ENCODE assay signal across 8 cellular contexts in genomic region chr1:48469616-48470500, GRCh38. TPM values are rescaled to one million over a fixed set of nuclear protein-coding genes. Genes with fewer than 3 reads are reported as not detected.
A peak's percentile ranks its signal among the peaks of the same experiment; 100 is the strongest.
DNase-seq lines count a peak whose midpoint lies in the region; ATAC-seq and TF ChIP-seq lines count a peak whose summit lies in the region.

No MANE protein-coding gene starts in this region.

- H3K27me3 ChIP-seq in BLaER1 (no peaks in the 10 kb centered on the region), SJCRH30 (no peaks in the 10 kb centered on the region)

- no peaks in the 10 kb centered on the region for H4K20me1 ChIP-seq in BLaER1

- peaks cover 13 to 17% of the 10 kb centered on the region in 2 donors for H3K4me1 Mint-ChIP-seq in effector memory CD8-positive, alpha-beta T cell (ENCODE audit: low read depth in 2 of 2)
- H3K4me1 Mint-ChIP-seq in type B pancreatic cell (ENCODE audit: unreplicated experiment) = peaks cover 19% of the 10 kb centered on the region

- H3K9ac ChIP-seq in BLaER1 = no peak overlapping the region

- peaks cover 7% of the 10 kb centered on the region for H3K36me3 Mint-ChIP-seq in effector memory CD8-positive, alpha-beta T cell (ENCODE audit: insufficient read depth)
- peaks cover 3% of the 10 kb centered on the region for H3K36me3 Mint-ChIP-seq in type B pancreatic cell

- peak overlapping the region; percentile 80 to 89 for H3K4me3 Mint-ChIP-seq in effector memory CD8-positive, alpha-beta T cell
- H3K4me3 Mint-ChIP-seq in type B pancreatic cell = peak overlapping the region; percentile 96

- peaks cover 7% of the 10 kb centered on the region; the same call in 1 of the 2 replicates for H3K9me3 ChIP-seq in BLaER1
- H3K9me3 ChIP-seq in mucosa of descending colon = no peaks in the 10 kb centered on the region
- peaks cover 2% of the 10 kb centered on the region; the same call in 1 of the 2 replicates for H3K9me3 ChIP-seq in SJCRH30 (replicated peaks)

- intact Hi-C loops in mucosa of descending colon (cut with DNase I, micrococcal nuclease) = no loop called here

- H3K9me3 Mint-ChIP-seq in effector memory CD8-positive, alpha-beta T cell = peaks cover 0 to 7% of the 10 kb centered on the region in 2 donors
- H3K9me3 Mint-ChIP-seq in type B pancreatic cell = peaks cover 4% of the 10 kb centered on the region

- DNase-seq in NCI-H2029 treated with DMSO at 0.1 percent for 48 hours (lab: John Stamatoyannopoulos, UW) (peak; percentile 69), mucosa of descending colon (peak; percentile 61 to 64 (median 62)), type B pancreatic cell (ENCODE audit: extremely low spot score, unreplicated experiment) (no peak), NCI-H1694 (lab: John Stamatoyannopoulos, UW) (no peak), T-helper 9 cell (no peak), SJCRH30 (no peak)
- no peak for DNase-seq in effector memory CD8-positive, alpha-beta T cell

- no peaks in the 10 kb centered on the region for H3K36me3 ChIP-seq in BLaER1
- no peaks in the 10 kb centered on the region for H3K36me3 ChIP-seq in mucosa of descending colon (ENCODE audit: low read depth)
- no peaks in the 10 kb centered on the region for H3K36me3 ChIP-seq in SJCRH30

- H3K4me2 ChIP-seq in BLaER1 = peak overlapping the region; percentile 93

- H3K4me1 ChIP-seq in BLaER1 (peaks cover 29% of the 10 kb centered on the region), mucosa of descending colon (ENCODE audit: low read depth) (peaks cover 17% of the 10 kb centered on the region), SJCRH30 (no peaks in the 10 kb centered on the region)

- H3K4me3 ChIP-seq in BLaER1 (peak overlapping the region; percentile 77; the same call in 1 of the 2 replicates), mucosa of descending colon (no peak overlapping the region), SJCRH30 (no peak overlapping the region)

- H3K27me3 Mint-ChIP-seq in effector memory CD8-positive, alpha-beta T cell = peaks cover 14 to 39% of the 10 kb centered on the region in 2 donors
- H3K27me3 Mint-ChIP-seq in type B pancreatic cell = no peaks in the 10 kb centered on the region

- H3K27ac ChIP-seq in BLaER1 (no peak overlapping the region), SJCRH30 (no peak overlapping the region)

- no peak for TF ChIP-seq CTCF in mucosa of descending colon (IDR thresholded peaks at IDR 0.05)
- TF ChIP-seq CTCF in type B pancreatic cell (conservative IDR thresholded peaks at IDR 0.05) = no peak

- H3K27ac Mint-ChIP-seq in effector memory CD8-positive, alpha-beta T cell = no peak overlapping the region
- H3K27ac Mint-ChIP-seq in type B pancreatic cell = peak overlapping the region; percentile 89

- no peak for ATAC-seq in effector memory CD8-positive, alpha-beta T cell (replicated peaks)
- ATAC-seq in mucosa of descending colon = peak; percentile 61

RNA-seq across cellular contexts. Expression of gene SPATA6, which starts 2.1 kb away (rescaled TPM):
- 10 to 100 TPM; 15.7 to 26.9 (median 15.8) TPM for total RNA-seq in mucosa of descending colon
- total RNA-seq in type B pancreatic cell (ENCODE audit: low replicate concordance) = 7.3 and 23.5 TPM in 2 replicates
- 3.0 and 3.4 TPM in 2 replicates for total RNA-seq in SJCRH30 (2014; rRNA removed; shearing (Covaris generic))

Comparison
In these comparisons a context has a peak if more than half of its experiments do, and no peak if none do; other contexts are left out.
1. DNase-seq: peak in NCI-H2029 treated with DMSO at 0.1 percent for 48 hours (single experiment) and mucosa of descending colon (3 of 3); none in effector memory CD8-positive, alpha-beta T cell (0 of 3), type B pancreatic cell (single experiment), NCI-H1694 (single experiment), T-helper 9 cell (single experiment) and SJCRH30 (0 of 2).